ENCODE assay signal across 1 cellular context in genomic region chr17:81821603-81822311, GRCh38.
TF ChIP-seq lines count a peak whose summit lies in the region.

No MANE protein-coding gene starts in this region.

TF ChIP-seq in HepG2, 621 proteins besides CTCF, POLR2A, EP300 and RAD21 (continued from another document and continues in another):
- TF ChIP-seq ZNF280B (CRISPR knock-in tag; IDR thresholded peaks at IDR 0.05; ENCODE audit: borderline replicate concordance) (no peak), ZNF280D (CRISPR knock-in tag; IDR thresholded peaks at IDR 0.05) (no peak), KLF13 (CRISPR knock-in tag; IDR thresholded peaks at IDR 0.05) (no peak), KLF15 (CRISPR knock-in tag; IDR thresholded peaks at IDR 0.05; ENCODE audit: borderline replicate concordance) (no peak), AKAP8 (CRISPR knock-in tag; IDR thresholded peaks at IDR 0.05) (no peak), NPAS2 (CRISPR knock-in tag; IDR thresholded peaks at IDR 0.05; ENCODE audit: borderline replicate concordance) (no peak), ZNF260 (CRISPR knock-in tag; IDR thresholded peaks at IDR 0.05; ENCODE audit: borderline replicate concordance, low read depth) (no peak), ZNF879 (CRISPR knock-in tag; IDR thresholded peaks at IDR 0.05) (no peak), HCFC1 (IDR thresholded peaks at IDR 0.05; ENCODE audit: low read depth, low read length) (no peak), ZNF724P (CRISPR knock-in tag; IDR thresholded peaks at IDR 0.05; ENCODE audit: borderline replicate concordance) (no peak), SUZ12 (IDR thresholded peaks at IDR 0.05; ENCODE audit: low read depth, low read length) (no peak), ZNF44 (CRISPR knock-in tag; IDR thresholded peaks at IDR 0.05) (no peak), TRAFD1 (CRISPR knock-in tag; IDR thresholded peaks at IDR 0.05; ENCODE audit: borderline replicate concordance) (no peak), KDM6A (CRISPR knock-in tag; IDR thresholded peaks at IDR 0.05; ENCODE audit: low read depth) (no peak), SKIL (CRISPR knock-in tag; IDR thresholded peaks at IDR 0.05; ENCODE audit: borderline replicate concordance) (no peak; the same call in 1 of the 2 replicates), KDM4B (CRISPR knock-in tag; IDR thresholded peaks at IDR 0.05) (no peak; the same call in 1 of the 2 replicates), ZMYM4 (CRISPR knock-in tag; IDR thresholded peaks at IDR 0.05) (no peak), ZMYM2 (CRISPR knock-in tag; IDR thresholded peaks at IDR 0.05) (no peak), ZBTB21 (CRISPR knock-in tag; IDR thresholded peaks at IDR 0.05) (no peak), SIN3A (IDR thresholded peaks at IDR 0.05; ENCODE audit: borderline replicate concordance, low read depth, low read length) (peak; percentile 65; the same call in 1 of the 2 replicates), CBFB (CRISPR knock-in tag; IDR thresholded peaks at IDR 0.05) (no peak), HIC2 (CRISPR knock-in tag; IDR thresholded peaks at IDR 0.05; ENCODE audit: low read depth) (peak; percentile 59; the same call in 1 of the 2 replicates), NONO (IDR thresholded peaks at IDR 0.05) (no peak), NONO (CRISPR knock-in tag; conservative IDR thresholded peaks at IDR 0.05) (no peak; the same call in 1 of the 2 replicates), PHF5A (CRISPR knock-in tag; IDR thresholded peaks at IDR 0.05; ENCODE audit: low read depth, unreplicated experiment) (no peak), ZNF383 (CRISPR knock-in tag; IDR thresholded peaks at IDR 0.05; ENCODE audit: borderline replicate concordance) (no peak), MAZ (IDR thresholded peaks at IDR 0.05; ENCODE audit: borderline replicate concordance, low read depth, low read length) (peak; percentile 98), MAZ (CRISPR knock-in tag; IDR thresholded peaks at IDR 0.05; ENCODE audit: low read depth) (peak; percentile 82), HMG20B (CRISPR knock-in tag; conservative IDR thresholded peaks at IDR 0.05) (0 out of 2 replicates have a peak, but pooled peaks have one; percentile 39), SRF (IDR thresholded peaks at IDR 0.05; ENCODE audit: low read depth, low read length) (no peak), STAT6 (CRISPR knock-in tag; IDR thresholded peaks at IDR 0.05; ENCODE audit: borderline replicate concordance) (no peak), SKI (IDR thresholded peaks at IDR 0.05; ENCODE audit: partially characterized antibody) (peak; percentile 85), RARG (CRISPR knock-in tag; IDR thresholded peaks at IDR 0.05; ENCODE audit: low read depth) (no peak), ZNF761 (CRISPR knock-in tag; conservative IDR thresholded peaks at IDR 0.05) (no peak), ZBTB49 (CRISPR knock-in tag; IDR thresholded peaks at IDR 0.05; ENCODE audit: borderline replicate concordance) (no peak), ZBTB3 (CRISPR knock-in tag; IDR thresholded peaks at IDR 0.05; ENCODE audit: borderline replicate concordance, low read depth) (no peak), KDM3A (CRISPR knock-in tag; IDR thresholded peaks at IDR 0.05; ENCODE audit: low read depth) (peak; percentile 73; the same call in 1 of the 2 replicates), RBAK (CRISPR knock-in tag; IDR thresholded peaks at IDR 0.05) (no peak), TAF1 (CRISPR knock-in tag; IDR thresholded peaks at IDR 0.05) (no peak), ZSCAN12 (CRISPR knock-in tag; IDR thresholded peaks at IDR 0.05) (no peak), ZNF333 (CRISPR knock-in tag; IDR thresholded peaks at IDR 0.05; ENCODE audit: borderline replicate concordance) (no peak)
- TF ChIP-seq, protein P1, sequence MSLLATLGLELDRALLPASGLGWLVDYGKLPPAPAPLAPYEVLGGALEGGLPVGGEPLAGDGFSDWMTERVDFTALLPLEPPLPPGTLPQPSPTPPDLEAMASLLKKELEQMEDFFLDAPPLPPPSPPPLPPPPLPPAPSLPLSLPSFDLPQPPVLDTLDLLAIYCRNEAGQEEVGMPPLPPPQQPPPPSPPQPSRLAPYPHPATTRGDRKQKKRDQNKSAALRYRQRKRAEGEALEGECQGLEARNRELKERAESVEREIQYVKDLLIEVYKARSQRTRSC (CRISPR knock-in tag; IDR thresholded peaks at IDR 0.05; ENCODE audit: low read depth), result no peak
- TF ChIP-seq, protein P2, sequence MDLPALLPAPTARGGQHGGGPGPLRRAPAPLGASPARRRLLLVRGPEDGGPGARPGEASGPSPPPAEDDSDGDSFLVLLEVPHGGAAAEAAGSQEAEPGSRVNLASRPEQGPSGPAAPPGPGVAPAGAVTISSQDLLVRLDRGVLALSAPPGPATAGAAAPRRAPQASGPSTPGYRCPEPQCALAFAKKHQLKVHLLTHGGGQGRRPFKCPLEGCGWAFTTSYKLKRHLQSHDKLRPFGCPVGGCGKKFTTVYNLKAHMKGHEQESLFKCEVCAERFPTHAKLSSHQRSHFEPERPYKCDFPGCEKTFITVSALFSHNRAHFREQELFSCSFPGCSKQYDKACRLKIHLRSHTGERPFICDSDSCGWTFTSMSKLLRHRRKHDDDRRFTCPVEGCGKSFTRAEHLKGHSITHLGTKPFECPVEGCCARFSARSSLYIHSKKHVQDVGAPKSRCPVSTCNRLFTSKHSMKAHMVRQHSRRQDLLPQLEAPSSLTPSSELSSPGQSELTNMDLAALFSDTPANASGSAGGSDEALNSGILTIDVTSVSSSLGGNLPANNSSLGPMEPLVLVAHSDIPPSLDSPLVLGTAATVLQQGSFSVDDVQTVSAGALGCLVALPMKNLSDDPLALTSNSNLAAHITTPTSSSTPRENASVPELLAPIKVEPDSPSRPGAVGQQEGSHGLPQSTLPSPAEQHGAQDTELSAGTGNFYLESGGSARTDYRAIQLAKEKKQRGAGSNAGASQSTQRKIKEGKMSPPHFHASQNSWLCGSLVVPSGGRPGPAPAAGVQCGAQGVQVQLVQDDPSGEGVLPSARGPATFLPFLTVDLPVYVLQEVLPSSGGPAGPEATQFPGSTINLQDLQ (CRISPR knock-in tag; IDR thresholded peaks at IDR 0.05), result no peak
